Comparison of ENCODE assay signal across 17 cellular contexts in genomic region chr2:37649518-37649917, GRCh38. TPM values are rescaled to one million over a fixed set of nuclear protein-coding genes. Genes with fewer than 3 reads are reported as not detected.
DNase-seq lines count a peak whose midpoint lies in the region; ATAC-seq, FAIRE-seq and TF ChIP-seq lines count a peak whose summit lies in the region.
"Had no signal": no experiment of that assay in that cellular context is flagged by ENCODE, and none has a peak within 500 bp of the region (broad histone marks: within the 10 kb centered on the region; RNA-seq: fewer than 3 reads in every experiment).

No MANE protein-coding gene starts in this region.

- H3K27me3 Mint-ChIP-seq in activated CD8-positive, alpha-beta T cell treated with anti-CD3 and anti-CD28 coated beads for 36 hours, result no peaks in the 10 kb centered on the region

- H3K4me1 ChIP-seq in heart left ventricle (peaks cover 28 to 100% (median 94%) of the 10 kb centered on the region in 12 donors), upper lobe of left lung (peaks cover 57 to 90% (median 74%) of the 10 kb centered on the region in 4 donors)

- H3K4me3 ChIP-seq in heart left ventricle (no peak overlapping the region), upper lobe of left lung (no peak overlapping the region)
- H3K4me3 ChIP-seq: lung, tibial nerve had no signal

- H3K9me3 Mint-ChIP-seq in activated CD8-positive, alpha-beta T cell treated with anti-CD3 and anti-CD28 coated beads for 36 hours, result peaks cover 10% of the 10 kb centered on the region

- peak overlapping the region in 11 of 12 donors; percentile 84 to 95 (median 90) for H3K27ac ChIP-seq in heart left ventricle
- peak overlapping the region in 3 of 4 donors; percentile 76 to 86 (median 84) for H3K27ac ChIP-seq in upper lobe of left lung

- no peak for FAIRE-seq in HTR-8/SVneo (lab: Jason Lieb, UNC)

- peaks cover 63% of the 10 kb centered on the region for H3K36me3 Mint-ChIP-seq in activated CD8-positive, alpha-beta T cell treated with anti-CD3 and anti-CD28 coated beads for 36 hours (ENCODE audit: low read depth)

- ATAC-seq in heart left ventricle (no peak), left ventricle myocardium superior (no peak), upper lobe of left lung (ENCODE audit: low FRiP score in 2 of 2) (no peak)
- no peak for ATAC-seq in activated CD8-positive, alpha-beta T cell treated with anti-CD3 and anti-CD28 coated beads for 36 hours

- H3K27ac Mint-ChIP-seq in activated CD8-positive, alpha-beta T cell treated with anti-CD3 and anti-CD28 coated beads for 36 hours, result peak overlapping the region; percentile 78
- H3K27ac Mint-ChIP-seq: T-helper 2 cell treated with Interferon-gamma antibody and Interleukin-4, amounts not matched to agents 5 μg/mL and 100 μg/mL, for 36 hours had no signal

- WGBS in heart left ventricle, 4 donors, result 53 to 75% (median 61%) methylated on average over 3 of the region's 3 CpGs
- WGBS in upper lobe of left lung, 2 donors, result 90 to 95% methylated on average over 3 of the region's 3 CpGs

- CTCF ChIA-PET in activated CD8-positive, alpha-beta T cell treated with anti-CD3 and anti-CD28 coated beads for 36 hours (lab: Charles Lee), result interaction anchor here (0.6 to 2.6 kb wide), 7 partner anchors 10 to 254 kb away, joined by 3 to 9 read pairs (median 4); no protein-coding TSS in a partner anchor

- DNase-seq in heart left ventricle, result no peak
- DNase-seq in left ventricle myocardium superior, result no peak
- DNase-seq in activated CD8-positive, alpha-beta T cell treated with anti-CD3 and anti-CD28 coated beads for 36 hours, result no peak
- peak; percentile 64 for DNase-seq in myocyte (ENCODE audit: low read depth)
- DNase-seq in upper lobe of left lung, result peak in 1 of 2 donors; percentile 30
- DNase-seq in NCI-H2171 (lab: John Stamatoyannopoulos, UW), result no peak
- DNase-seq in SHP77 (lab: John Stamatoyannopoulos, UW), result no peak
- no peak for DNase-seq in HTR-8/SVneo (ENCODE audit: insufficient read length, low spot score)
- DNase-seq: ACHN; activated CD4-positive, CD25-positive, alpha-beta regulatory T cell treated with anti-CD3 and anti-CD28 coated beads, Interleukin-2, amount 50 U/mL, for 72 hours; caudate nucleus; GF-D8; NCI-H1105; stimulated activated CD4-positive, alpha-beta T cell treated with anti-CD3 and anti-CD28 coated beads, Interleukin-1b, Interleukin-23, amount 100 ng/mL, for 48 hours had no signal

- no peak for TF ChIP-seq CTCF in heart left ventricle (IDR thresholded peaks at IDR 0.05)
- no peak for TF ChIP-seq CTCF in activated CD8-positive, alpha-beta T cell treated with anti-CD3 and anti-CD28 coated beads for 36 hours (IDR thresholded peaks at IDR 0.05)
- TF ChIP-seq CTCF in upper lobe of left lung (IDR thresholded peaks at IDR 0.05), result no peak

- peaks cover 0 to 7% (median 0%) of the 10 kb centered on the region in 12 donors for H3K9me3 ChIP-seq in heart left ventricle
- no peaks in the 10 kb centered on the region for H3K9me3 ChIP-seq in upper lobe of left lung
- H3K9me3 ChIP-seq: tibial nerve had no signal

- H3K4me1 Mint-ChIP-seq in activated CD8-positive, alpha-beta T cell treated with anti-CD3 and anti-CD28 coated beads for 36 hours (ENCODE audit: low read depth), result peaks cover 85% of the 10 kb centered on the region

- no peak overlapping the region for H3K4me3 Mint-ChIP-seq in activated CD8-positive, alpha-beta T cell treated with anti-CD3 and anti-CD28 coated beads for 36 hours

- POLR2A ChIA-PET in activated CD8-positive, alpha-beta T cell treated with anti-CD3 and anti-CD28 coated beads for 36 hours (lab: Charles Lee), result interaction anchor here (0.6 to 2.7 kb wide), 4 partner anchors 13 to 23 kb away, joined by 3 to 10 read pairs (median 6); no protein-coding TSS in a partner anchor

- intact Hi-C loops in heart left ventricle (cut with DNase I), result loop anchor here in 2 of 10 donors (2.0 to 5.0 kb wide), 2 partner anchors 23 to 232 kb away; no protein-coding TSS in a partner anchor
- intact Hi-C loops in left ventricle myocardium superior (cut with micrococcal nuclease), result no loop called here
- intact Hi-C loops in activated CD8-positive, alpha-beta T cell treated with anti-CD3 and anti-CD28 coated beads for 36 hours (cut with micrococcal nuclease), result no loop called here

- H3K27me3 ChIP-seq in heart left ventricle, result no peaks in the 10 kb centered on the region
- no peaks in the 10 kb centered on the region for H3K27me3 ChIP-seq in upper lobe of left lung
- H3K27me3 ChIP-seq: tibial nerve had no signal

- TF ChIP-seq POLR2A in heart left ventricle (IDR thresholded peaks at IDR 0.05), result no peak
- no peak for TF ChIP-seq POLR2A in upper lobe of left lung (IDR thresholded peaks at IDR 0.05)

- H3K36me3 ChIP-seq in heart left ventricle (peaks cover 0 to 29% (median 21%) of the 10 kb centered on the region in 9 donors), upper lobe of left lung (peaks cover 0 to 20% (median 6%) of the 10 kb centered on the region in 4 donors)

- no peak for TF ChIP-seq EP300 in upper lobe of left lung (IDR thresholded peaks at IDR 0.05)

RNA-seq across cellular contexts. Expression of gene CDC42EP3, which starts 21.9 kb away (rescaled TPM):
- total RNA-seq in heart left ventricle (100 to 1,000 TPM in 6 of 9 donors, 10 to 100 TPM in 3; 84.5 to 189 (median 124) TPM), left ventricle myocardium superior (89.5 TPM), myocyte (149 and 184 TPM in 2 replicates), upper lobe of left lung (10 to 100 TPM; 24.5 to 76.2 (median 43.2) TPM)
- polyA plus RNA-seq in heart left ventricle, result 10 to 100 TPM; 32.5 to 52.8 TPM
- 10 to 100 TPM; 18.8 to 22.6 TPM for total RNA-seq in activated CD8-positive, alpha-beta T cell treated with anti-CD3 and anti-CD28 coated beads for 36 hours
- 161 TPM for polyA plus RNA-seq in myocyte (2012)
